ENCODE assay signal across 23 cellular contexts in genomic region chr3:194078046-194078445, GRCh38. TPM values are rescaled to one million over a fixed set of nuclear protein-coding genes. Genes with fewer than 3 reads are reported as not detected.
DNase-seq lines count a peak whose midpoint lies in the region; ATAC-seq and TF ChIP-seq lines count a peak whose summit lies in the region.
"Had no signal": no experiment of that assay in that cellular context is flagged by ENCODE, and none has a peak within 500 bp of the region (broad histone marks: within the 10 kb centered on the region; RNA-seq: fewer than 3 reads in every experiment).

No MANE protein-coding gene starts in this region.

- H3K36me3 Mint-ChIP-seq in nephron progenitor cell (ENCODE audit: low read depth) = no peaks in the 10 kb centered on the region
- H3K36me3 Mint-ChIP-seq: CD14-positive monocyte; CD8-positive, alpha-beta memory T cell had no signal

- DNase-seq in choroid plexus epithelial cell (ENCODE audit: low read depth) (peak; percentile 66), nephron progenitor cell (no peak), DMS114 treated with DMSO at 0.1 percent for 48 hours (lab: John Stamatoyannopoulos, UW; ENCODE audit: unreplicated experiment) (no peak), left lung (no peak)
- DNase-seq: 8988T; ACHN; AML-193; BE2C; CD4-positive, alpha-beta T cell; CD8-positive, alpha-beta memory T cell; DMS 273 treated with DMSO at 0.1 percent for 48 hours; DMS53; DMS79 treated with DMSO at 0.1 percent for 48 hours; GF-D8; H9; HFFc6 had no signal

- H3K27me3 Mint-ChIP-seq in nephron progenitor cell (ENCODE audit: low read depth, poor library complexity) = peaks cover 9% of the 10 kb centered on the region

- H3K9me3 ChIP-seq in HEK293 (ENCODE audit: control insufficient read depth, insufficient read depth, low read depth, low read length) (no peaks in the 10 kb centered on the region), left lung (no peaks in the 10 kb centered on the region)
- H3K9me3 ChIP-seq: A549; BE2C; BLaER1 treated with 17β-estradiol and CSF1 and Interleukin-3, amounts not matched to agents 10 nM and 100 nM had no signal

- CTCF ChIA-PET in HEK293 (lab: Yijun Ruan, JAX) = interaction anchor here (0.6 to 1.2 kb wide), 2 partner anchors 40 to 238 kb away, joined by 3 to 4 read pairs; no protein-coding TSS in a partner anchor

- H3K36me3 ChIP-seq in HEK293 (ENCODE audit: control insufficient read depth in 2 of 2, insufficient read depth in 1 of 2, low read length in 2 of 2) = no peaks in the 10 kb centered on the region
- H3K36me3 ChIP-seq in left lung = no peaks in the 10 kb centered on the region
- H3K36me3 ChIP-seq: BE2C; BLaER1 treated with 17β-estradiol and CSF1 and Interleukin-3, amounts not matched to agents 10 nM and 100 nM had no signal

- intact Hi-C loops in left lung (cut with DNase I) = no loop called here

- H3K4me3 ChIP-seq in HEK293 (ENCODE audit: low read depth, low read length) (no peak overlapping the region), choroid plexus epithelial cell (ENCODE audit: low read depth, low read length) (no peak overlapping the region), left lung (no peak overlapping the region)
- H3K4me3 ChIP-seq: A549; BLaER1 treated with 17β-estradiol and CSF1 and Interleukin-3, amounts not matched to agents 10 nM and 100 nM; GM23338 had no signal

- peaks cover 7% of the 10 kb centered on the region for H3K9me3 Mint-ChIP-seq in nephron progenitor cell
- H3K9me3 Mint-ChIP-seq: CD4-positive, alpha-beta T cell; CD8-positive, alpha-beta memory T cell; GM23338; HFFc6 had no signal

- H3K27me3 ChIP-seq in left lung = no peaks in the 10 kb centered on the region
- H3K27me3 ChIP-seq: BE2C; BLaER1 treated with 17β-estradiol and CSF1 and Interleukin-3, amounts not matched to agents 10 nM and 100 nM had no signal

- H3K27ac ChIP-seq in HEK293 (ENCODE audit: extremely low read depth, low read depth, low read length) (no peak overlapping the region), left lung (no peak overlapping the region)
- H3K27ac ChIP-seq: BLaER1 treated with 17β-estradiol and CSF1 and Interleukin-3, amounts not matched to agents 10 nM and 100 nM had no signal

- H3K4me1 Mint-ChIP-seq in nephron progenitor cell = peaks cover 83% of the 10 kb centered on the region
- H3K4me1 Mint-ChIP-seq: CD8-positive, alpha-beta memory T cell had no signal

- peak overlapping the region; percentile 12 for H3K4me3 Mint-ChIP-seq in nephron progenitor cell
- H3K4me3 Mint-ChIP-seq: CD14-positive monocyte; CD4-positive, alpha-beta T cell; CD8-positive, alpha-beta memory T cell; GM23338; H9; HFFc6 had no signal

- H3K27ac Mint-ChIP-seq in nephron progenitor cell = no peak overlapping the region
- H3K27ac Mint-ChIP-seq: CD14-positive monocyte; CD4-positive, alpha-beta T cell; CD8-positive, alpha-beta memory T cell; GM23338; H9; HFFc6 had no signal

- ATAC-seq in GM19397 (IDR thresholded peaks at IDR 0.05; ENCODE audit: unreplicated experiment) (no peak), left lung (no peak)
- ATAC-seq: A549, GM23338, HCT116 had no signal

- H3K4me1 ChIP-seq in HEK293 (ENCODE audit: control insufficient read depth, insufficient read depth, low read length) (peaks cover 3% of the 10 kb centered on the region), left lung (peaks cover 0 to 7% of the 10 kb centered on the region in 2 donors)
- H3K4me1 ChIP-seq: BE2C had no signal

- TF ChIP-seq CTCF in HEK293 (tag by site-specific recombination; IDR thresholded peaks at IDR 0.05) (no peak), choroid plexus epithelial cell (conservative IDR thresholded peaks at IDR 0.05; ENCODE audit: low read depth, low read length) (no peak), nephron progenitor cell (IDR thresholded peaks at IDR 0.05) (no peak), left lung (IDR thresholded peaks at IDR 0.05) (no peak)

- POLR2A ChIA-PET in HEK293 (lab: Yijun Ruan, JAX) = no interaction called here

TF ChIP-seq in HEK293, 187 proteins besides CTCF, POLR2A, EP300 and RAD21:
- TF ChIP-seq ZFHX2 (tag by site-specific recombination; conservative IDR thresholded peaks at IDR 0.05) = 0 out of 2 replicates have a peak, but pooled peaks have one; percentile 20
- no peak for TF ChIP-seq ZNF501 (tag by site-specific recombination; IDR thresholded peaks at IDR 0.05)

RNA-seq across cellular contexts. Expression of gene HES1, which starts 57.9 kb away (rescaled TPM):
- total RNA-seq in left lung = 10 to 100 TPM; 18.1 to 21.8 TPM
- total RNA-seq: CD8-positive, alpha-beta memory T cell had no signal
